Comparison of ENCODE assay signal across 8 cellular contexts in genomic region chr1:207050768-207051614, GRCh38. TPM values are rescaled to one million over a fixed set of nuclear protein-coding genes. Genes with fewer than 3 reads are reported as not detected.
A peak's percentile ranks its signal among the peaks of the same experiment; 100 is the strongest.
DNase-seq lines count a peak whose midpoint lies in the region; ATAC-seq and TF ChIP-seq lines count a peak whose summit lies in the region.

Gene YOD1 (minus strand): TSS chr1:207051208. CDS start chr1:207051030, 178 bp downstream.

- peaks cover 16% of the 10 kb centered on the region for H3K27me3 Mint-ChIP-seq in CD4-positive, CD25-positive, alpha-beta regulatory T cell
- no peaks in the 10 kb centered on the region for H3K27me3 Mint-ChIP-seq in activated T-cell treated with anti-CD3 and anti-CD28 coated beads, Interleukin-2, amount 50 U/mL, for 4 hours (ENCODE audit: low read depth)

- H3K36me3 ChIP-seq in CD4-positive, CD25-positive, alpha-beta regulatory T cell (ENCODE audit: control insufficient read depth, insufficient read depth, low read length) = peaks cover 28% of the 10 kb centered on the region
- H3K36me3 ChIP-seq in PC-3 (ENCODE audit: low read depth, low read length) = peaks cover 37% of the 10 kb centered on the region
- H3K36me3 ChIP-seq in esophagus muscularis mucosa = peaks cover 0 to 19% (median 12%) of the 10 kb centered on the region in 4 donors
- H3K36me3 ChIP-seq in muscle layer of colon (ENCODE audit: insufficient read depth, low read length) = peaks cover 18% of the 10 kb centered on the region

- peak; percentile 45 to 50 for ATAC-seq in CD4-positive, CD25-positive, alpha-beta regulatory T cell (ENCODE audit: low read depth in 2 of 2)
- peak; percentile 44 for ATAC-seq in GM19467 (IDR thresholded peaks at IDR 0.05; ENCODE audit: unreplicated experiment)
- peak; percentile 42 for ATAC-seq in PC-3
- ATAC-seq in activated T-cell treated with anti-CD3 and anti-CD28 coated beads, Interleukin-2, amount 50 U/mL, for 4 hours = peak; percentile 61 to 64

- peak within 1 kb of the TSS; percentile 91 to 98 (median 96) for H3K27ac Mint-ChIP-seq in CD4-positive, CD25-positive, alpha-beta regulatory T cell

- no peak for TF ChIP-seq EP300 in esophagus muscularis mucosa (IDR thresholded peaks at IDR 0.05)

- 17% methylated on average over 11 of the region's 47 CpGs for WGBS in esophagus muscularis mucosa

- no TSS peak for BruUV-seq in PC-3 (replicated peaks; lab: Mats Ljungman, UMichigan)

- intact Hi-C loops in PC-3 (cut with micrococcal nuclease) = loop anchor here (1.0 to 10.0 kb wide), 5 partner anchors 19 to 416 kb away; partner anchors contain the start of genes C1orf116, DYRK3 and MAPKAPK2
- intact Hi-C loops in esophagus muscularis mucosa (cut with DNase I) = loop anchor here (2.0 to 10.0 kb wide), 2 partner anchors 26 to 914 kb away; no protein-coding TSS in a partner anchor

- peaks cover 33% of the 10 kb centered on the region for H3K4me1 ChIP-seq in CD4-positive, CD25-positive, alpha-beta regulatory T cell (ENCODE audit: control insufficient read depth, insufficient read depth, low read length, poor library complexity, severe bottlenecking)
- H3K4me1 ChIP-seq in PC-3 (ENCODE audit: insufficient read depth, low read length) = peaks cover 72% of the 10 kb centered on the region
- H3K4me1 ChIP-seq in esophagus muscularis mucosa = peaks cover 39 to 62% (median 61%) of the 10 kb centered on the region in 4 donors
- peaks cover 39% of the 10 kb centered on the region for H3K4me1 ChIP-seq in muscle layer of colon (ENCODE audit: insufficient read depth, low read length)

- no peaks in the 10 kb centered on the region for H3K9me2 ChIP-seq in PC-3 (replicated peaks; ENCODE audit: low read length)

- H3K27me3 ChIP-seq in CD4-positive, CD25-positive, alpha-beta regulatory T cell (ENCODE audit: control insufficient read depth, insufficient read depth, low read length) = peaks cover 5% of the 10 kb centered on the region
- H3K27me3 ChIP-seq in PC-3 (ENCODE audit: low read length) (no peaks in the 10 kb centered on the region), esophagus muscularis mucosa (no peaks in the 10 kb centered on the region), muscle layer of colon (ENCODE audit: control insufficient read depth in 1 of 2, insufficient read depth in 2 of 2, low read length in 2 of 2) (no peaks in the 10 kb centered on the region)

- H3K79me2 ChIP-seq in PC-3 (ENCODE audit: low read length) = peaks cover 83% of the 10 kb centered on the region

- peaks cover 14% of the 10 kb centered on the region for H3F3A ChIP-seq in PC-3 (ENCODE audit: low read length, unreplicated experiment)

- peak within 1 kb of the TSS; percentile 93 to 100 (median 97) for H3K4me3 Mint-ChIP-seq in CD4-positive, CD25-positive, alpha-beta regulatory T cell
- H3K4me3 Mint-ChIP-seq in activated T-cell treated with anti-CD3 and anti-CD28 coated beads, Interleukin-2, amount 50 U/mL, for 4 hours = peak within 1 kb of the TSS; percentile 95

- H3K9me3 Mint-ChIP-seq in CD4-positive, CD25-positive, alpha-beta regulatory T cell = peaks cover 0 to 2% (median 0%) of the 10 kb centered on the region in 7 donors
- no peaks in the 10 kb centered on the region for H3K9me3 Mint-ChIP-seq in activated T-cell treated with anti-CD3 and anti-CD28 coated beads, Interleukin-2, amount 50 U/mL, for 4 hours

- no peaks in the 10 kb centered on the region for H3K9me3 ChIP-seq in CD4-positive, CD25-positive, alpha-beta regulatory T cell (ENCODE audit: control insufficient read depth in 2 of 2, low read length in 2 of 2)
- no peaks in the 10 kb centered on the region for H3K9me3 ChIP-seq in PC-3 (ENCODE audit: low read length)
- no peaks in the 10 kb centered on the region for H3K9me3 ChIP-seq in esophagus muscularis mucosa
- no peaks in the 10 kb centered on the region for H3K9me3 ChIP-seq in muscle layer of colon (ENCODE audit: low read length)

- TF ChIP-seq POLR2A in esophagus muscularis mucosa (IDR thresholded peaks at IDR 0.05; ENCODE audit: low read depth) = no peak

- peaks cover 28 to 68% (median 48%) of the 10 kb centered on the region in 4 donors for H3K4me1 Mint-ChIP-seq in CD4-positive, CD25-positive, alpha-beta regulatory T cell
- H3K4me1 Mint-ChIP-seq in activated T-cell treated with anti-CD3 and anti-CD28 coated beads, Interleukin-2, amount 50 U/mL, for 4 hours (ENCODE audit: low read depth) = peaks cover 40% of the 10 kb centered on the region

- H3K27ac ChIP-seq in CD4-positive, CD25-positive, alpha-beta regulatory T cell (ENCODE audit: insufficient read depth, low read length, poor library complexity, severe bottlenecking) = peak within 1 kb of the TSS; percentile 71
- peak within 1 kb of the TSS; percentile 95 for H3K27ac ChIP-seq in PC-3 (ENCODE audit: low read length)
- peak within 1 kb of the TSS; percentile 88 to 93 (median 92) for H3K27ac ChIP-seq in esophagus muscularis mucosa (replicated peaks in 1 of 4)
- peak within 1 kb of the TSS; percentile 87 for H3K27ac ChIP-seq in muscle layer of colon (ENCODE audit: low read depth, low read length)

- TF ChIP-seq CTCF in PC-3 (conservative IDR thresholded peaks at IDR 0.05; ENCODE audit: low read depth, low read length) = no peak
- peak in 1 of 3 experiments; percentile 14 for TF ChIP-seq CTCF in esophagus muscularis mucosa (IDR thresholded peaks at IDR 0.05)

- POLR2A ChIA-PET in PC-3 (lab: Charles Lee; ENCODE audit: unreplicated experiment) = interaction anchor here (0.5 to 1.7 kb wide), 2 partner anchors 18 to 159 kb away, joined by 3 to 11 read pairs; partner anchors contain the start of gene C1orf116

- DNase-seq in CD4-positive, CD25-positive, alpha-beta regulatory T cell = peak; percentile 81 to 93 (median 89)
- peak; percentile 92 for DNase-seq in Jurkat, Clone E6-1 (ENCODE audit: low read depth, low spot score)
- DNase-seq in PC-3 (peak; percentile 99), esophagus muscularis mucosa (ENCODE audit: extremely low spot score) (peak; percentile 95)
- peak; percentile 89 for DNase-seq in activated T-cell treated with anti-CD3 and anti-CD28 coated beads, Interleukin-2, amount 50 U/mL, for 4 hours
- peak; percentile 77 to 82 for DNase-seq in stimulated activated CD8-positive, alpha-beta memory T cell treated with anti-CD3 and anti-CD28 coated beads, Interleukin-4, amount 100 ng/mL, for 4 hours (ENCODE audit: low read depth in 2 of 2, low spot score in 1 of 2)

- peak within 1 kb of the TSS; percentile 97 for H3K4me3 ChIP-seq in CD4-positive, CD25-positive, alpha-beta regulatory T cell (ENCODE audit: low read depth, low read length)
- H3K4me3 ChIP-seq in Jurkat, Clone E6-1 (ENCODE audit: low read length) = peak within 1 kb of the TSS; percentile 98
- H3K4me3 ChIP-seq in PC-3 (ENCODE audit: low read length) (peak within 1 kb of the TSS; percentile 78), esophagus muscularis mucosa (peak within 1 kb of the TSS; percentile 85 to 97 (median 88)), muscle layer of colon (ENCODE audit: low read depth in 1 of 2, low read length in 2 of 2) (peak within 1 kb of the TSS; percentile 60 to 96)

- H3K36me3 Mint-ChIP-seq in CD4-positive, CD25-positive, alpha-beta regulatory T cell = peaks cover 10% of the 10 kb centered on the region
- peaks cover 12% of the 10 kb centered on the region for H3K36me3 Mint-ChIP-seq in activated T-cell treated with anti-CD3 and anti-CD28 coated beads, Interleukin-2, amount 50 U/mL, for 4 hours (ENCODE audit: insufficient read depth)

- peak within 1 kb of the TSS; percentile 89 for H3K4me2 ChIP-seq in PC-3 (ENCODE audit: low read length)

- H3K9ac ChIP-seq in PC-3 (ENCODE audit: low read length) = peak within 1 kb of the TSS; percentile 95
- H3K9ac ChIP-seq in muscle layer of colon (ENCODE audit: low read length) = peak within 1 kb of the TSS; percentile 91

- H4K20me1 ChIP-seq in PC-3 (ENCODE audit: low read length) = peaks cover 38% of the 10 kb centered on the region

- H2AFZ ChIP-seq in PC-3 (ENCODE audit: low read length) = peak within 1 kb of the TSS; percentile 88

- CTCF ChIA-PET in PC-3 (lab: Charles Lee) = interaction anchor here (1.5 kb wide), 1 partner anchor 24 kb away, joined by 6 read pairs; no protein-coding TSS in a partner anchor

RNA-seq across cellular contexts. Expression of gene YOD1, which starts in this region (rescaled TPM):
- 10.8 TPM for total RNA-seq in CD4-positive, CD25-positive, alpha-beta regulatory T cell
- polyA plus RNA-seq in CD4-positive, CD25-positive, alpha-beta regulatory T cell = 1 to 10 TPM in 2 of 4 donors, under 1 TPM in 2; 0.76 to 1.6 (median 1.0) TPM
- 6.8 TPM for polyA plus RNA-seq in Jurkat, Clone E6-1 (2012; ENCODE audit: insufficient read depth, insufficient read length)
- 54.0 and 63.9 TPM in 2 replicates for total RNA-seq in PC-3 (2014; rRNA removed)
- total RNA-seq in activated T-cell treated with anti-CD3 and anti-CD28 coated beads, Interleukin-2, amount 50 U/mL, for 4 hours = 10 to 100 TPM in 1 of 3 donors, 1 to 10 TPM in 2; 9.1 to 10.2 (median 9.9) TPM
- 1 to 10 TPM; 6.3 to 8.5 (median 7.2) TPM for total RNA-seq in esophagus muscularis mucosa

Comparison
In these comparisons a context has a peak if more than half of its experiments do, and no peak if none do; other contexts are left out.
1. Peak in every context shown above with its lines: DNase-seq, ATAC-seq, H3K4me3 ChIP-seq and H3K27ac ChIP-seq.